In genomic region chr17:43033947-43034622, GRCh38 we compare ENCODE assay signal across 15 cellular contexts. TPM values are rescaled to one million over a fixed set of nuclear protein-coding genes. Genes with fewer than 3 reads are reported as not detected.
DNase-seq lines count a peak whose midpoint lies in the region; ATAC-seq, FAIRE-seq and TF ChIP-seq lines count a peak whose summit lies in the region.
"Had no signal": no experiment of that assay in that cellular context is flagged by ENCODE, and none has a peak within 500 bp of the region (broad histone marks: within the 10 kb centered on the region; RNA-seq: fewer than 3 reads in every experiment).

No MANE protein-coding gene starts in this region.

- BruUV-seq in IMR-90 (replicated peaks; lab: Mats Ljungman, UMichigan) (no TSS peak), K562 (replicated peaks; lab: Mats Ljungman, UMichigan) (no TSS peak)

- no peak overlapping the region for H2BK20ac ChIP-seq in IMR-90 (ENCODE audit: low read depth, low read length)

- H4K5ac ChIP-seq in IMR-90 (ENCODE audit: low read depth, low read length): no peak overlapping the region

- in situ Hi-C loops in IMR-90 (cut with MboI; ENCODE audit: low sequenced_read_pairs): no loop called here
- in situ Hi-C loops in K562 (cut with MboI): no loop called here

- H3K4me2 ChIP-seq in IMR-90 (ENCODE audit: low read depth, low read length): no peak overlapping the region
- H3K4me2 ChIP-seq in K562 (ENCODE audit: insufficient read depth, low read length): no peak overlapping the region

- H3K4ac ChIP-seq in IMR-90 (ENCODE audit: low read depth, low read length): no peak overlapping the region

- H2AK9ac ChIP-seq in IMR-90 (replicated peaks; ENCODE audit: low read depth, low read length, poor library complexity): no peak overlapping the region

- H3K9me1 ChIP-seq in IMR-90 (ENCODE audit: insufficient read depth, low read length) (no peaks in the 10 kb centered on the region; the same call in 1 of the 2 replicates), K562 (ENCODE audit: control insufficient read depth, insufficient read depth, low read length) (no peaks in the 10 kb centered on the region)

- H3K79me1 ChIP-seq in IMR-90 (ENCODE audit: low read depth in 1 of 2, low read length in 2 of 2): no peaks in the 10 kb centered on the region

- TF ChIP-seq RAD21 in IMR-90 (IDR thresholded peaks at IDR 0.05; ENCODE audit: low read length) (no peak), K562 (CRISPR knock-in tag; conservative IDR thresholded peaks at IDR 0.05 in 1 of 2, IDR thresholded peaks at IDR 0.05 in 1 of 2) (no peak)

- H3K36me3 ChIP-seq in BE2C (no peaks in the 10 kb centered on the region; the same call in 1 of the 2 replicates), IMR-90 (ENCODE audit: control insufficient read depth, insufficient read depth, low read length) (no peaks in the 10 kb centered on the region), K562 (ENCODE audit: control insufficient read depth, insufficient read depth, low read length) (no peaks in the 10 kb centered on the region), psoas muscle (ENCODE audit: insufficient read depth in 1 of 2, low read depth in 1 of 2) (no peaks in the 10 kb centered on the region)
- H3K36me3 ChIP-seq: colonic mucosa, vagina had no signal

- no peak for ATAC-seq in IMR-90 (ENCODE audit: low read depth)
- no peak; the same call in 2 of the 3 replicates for ATAC-seq in K562
- no peak for ATAC-seq in GM21619 (IDR thresholded peaks at IDR 0.05; ENCODE audit: unreplicated experiment)
- no peak for ATAC-seq in psoas muscle
- no peak for ATAC-seq in GM19397 (IDR thresholded peaks at IDR 0.05; ENCODE audit: unreplicated experiment)
- ATAC-seq: activated CD8-positive, alpha-beta T cell treated with anti-CD3 and anti-CD28 coated beads, Interleukin-2, amount 10 ng/mL, durations not matched to agents 7 days and 5 days had no signal

- no peaks in the 10 kb centered on the region for H3K9me3 ChIP-seq in BE2C
- no peaks in the 10 kb centered on the region for H3K9me3 ChIP-seq in IMR-90 (ENCODE audit: control insufficient read depth, insufficient read depth, low read length)
- H3K9me3 ChIP-seq in K562 (replicated peaks; ENCODE audit: control insufficient read depth, insufficient read depth, low read depth, low read length): no peaks in the 10 kb centered on the region
- H3K9me3 ChIP-seq in psoas muscle: no peaks in the 10 kb centered on the region
- H3K9me3 ChIP-seq: colonic mucosa, vagina had no signal

- H3K4me3 ChIP-seq in BE2C (ENCODE audit: low read depth, low read length) (peak overlapping the region; percentile 21; the same call in 1 of the 2 replicates), IMR-90 (ENCODE audit: insufficient read depth, low read depth, low read length) (no peak overlapping the region), K562 (no peak overlapping the region), psoas muscle (no peak overlapping the region)
- H3K4me3 ChIP-seq: colonic mucosa, vagina had no signal

- H2AFZ ChIP-seq in IMR-90 (replicated peaks; ENCODE audit: low read length, poor library complexity): peak overlapping the region; percentile 67
- no peak overlapping the region for H2AFZ ChIP-seq in K562 (ENCODE audit: low read depth, low read length)

- H3K18ac ChIP-seq in IMR-90 (ENCODE audit: low read depth, low read length): no peak overlapping the region

- H3K27me3 ChIP-seq in BE2C (no peaks in the 10 kb centered on the region), IMR-90 (ENCODE audit: control insufficient read depth, insufficient read depth, low read length) (no peaks in the 10 kb centered on the region), K562 (ENCODE audit: control insufficient read depth in 2 of 2, insufficient read depth in 2 of 2, low read length in 2 of 2) (no peaks in the 10 kb centered on the region), psoas muscle (ENCODE audit: insufficient read depth in 3 of 3, low read length in 2 of 3) (no peaks in the 10 kb centered on the region)
- H3K27me3 ChIP-seq: colonic mucosa, vagina had no signal

- no peak overlapping the region for H3K14ac ChIP-seq in IMR-90 (replicated peaks; ENCODE audit: low read depth, low read length)

- no peak for FAIRE-seq in K562 (lab: Jason Lieb, UNC)
- FAIRE-seq in GM12892 (lab: Jason Lieb, UNC): no peak
- FAIRE-seq: H54, keratinocyte had no signal

- H2BK15ac ChIP-seq in IMR-90 (ENCODE audit: low read depth, low read length): no peak overlapping the region

- intact Hi-C loops in IMR-90 (cut with micrococcal nuclease) (no loop called here), K562 (cut with micrococcal nuclease) (no loop called here), psoas muscle (cut with DNase I) (no loop called here)

- H3K23ac ChIP-seq in IMR-90 (ENCODE audit: low read depth, low read length): no peak overlapping the region

- H3K56ac ChIP-seq in IMR-90 (ENCODE audit: extremely low read depth, insufficient read depth, low read length): no peak overlapping the region

- TF ChIP-seq CTCF in BE2C (IDR thresholded peaks at IDR 0.05; ENCODE audit: low read depth, low read length) (no peak), IMR-90 (conservative IDR thresholded peaks at IDR 0.05; ENCODE audit: low read depth, low read length) (no peak), K562 (IDR thresholded peaks at IDR 0.05 in 2 of 3, conservative IDR thresholded peaks at IDR 0.05 in 1 of 3; ENCODE audit: insufficient read depth in 2 of 3, low read depth in 1 of 3, low read length in 3 of 3) (no peak), psoas muscle (IDR thresholded peaks at IDR 0.05) (no peak)

- H3K9ac ChIP-seq in IMR-90 (ENCODE audit: low read depth, low read length) (no peak overlapping the region), K562 (ENCODE audit: insufficient read depth in 1 of 2, low read depth in 2 of 2, low read length in 2 of 2) (peak overlapping the region in 1 of 2 experiments; percentile 53; a peak in 1 of 4 replicates)

- H2AK5ac ChIP-seq in IMR-90 (ENCODE audit: low read depth, low read length): no peak overlapping the region

- H3K4me1 ChIP-seq in BE2C: peaks cover 20% of the 10 kb centered on the region
- peaks cover 6% of the 10 kb centered on the region; the same call in 1 of the 2 replicates for H3K4me1 ChIP-seq in IMR-90 (ENCODE audit: control insufficient read depth, insufficient read depth, low read length)
- peaks cover 5 to 13% of the 10 kb centered on the region in 2 experiments; a peak in 4 of 5 replicates for H3K4me1 ChIP-seq in K562 (replicated peaks in 1 of 2; ENCODE audit: control insufficient read depth in 2 of 2, insufficient read depth in 2 of 2, low read length in 2 of 2)
- peaks cover 4% of the 10 kb centered on the region for H3K4me1 ChIP-seq in psoas muscle
- H3K4me1 ChIP-seq: colonic mucosa, vagina had no signal

- no peak overlapping the region for H2BK5ac ChIP-seq in IMR-90 (ENCODE audit: low read depth, low read length, poor library complexity, severe bottlenecking)

- POLR2A ChIA-PET in IMR-90 (lab: Charles Lee; ENCODE audit: unreplicated experiment) (no interaction called here), K562 (lab: Yijun Ruan, JAX) (interaction anchor here (0.6 to 1.9 kb wide), 5 partner anchors 10 to 282 kb away, joined by 3 to 7 read pairs (median 3); partner anchors contain the start of gene RND2)

- H4K8ac ChIP-seq in IMR-90 (ENCODE audit: low read depth in 2 of 2, low read length in 2 of 2): no peak overlapping the region

- H4K20me1 ChIP-seq in IMR-90 (ENCODE audit: insufficient read depth, low read length): no peaks in the 10 kb centered on the region
- H4K20me1 ChIP-seq in K562 (replicated peaks; ENCODE audit: control insufficient read depth, insufficient read depth, low read length): no peaks in the 10 kb centered on the region

- no peaks in the 10 kb centered on the region for H3K79me2 ChIP-seq in K562 (ENCODE audit: control insufficient read depth, insufficient read depth, low read length)

- DNase-seq in BE2C (no peak), IMR-90 (no peak), K562 (ENCODE audit: extremely low read depth in 1 of 4, low spot score in 3 of 4) (no peak), midbrain (lab: John Stamatoyannopoulos, UW) (peak; percentile 30), psoas muscle (no peak), GM12892 (ENCODE audit: insufficient read length) (no peak)
- DNase-seq: activated CD8-positive, alpha-beta T cell treated with anti-CD3 and anti-CD28 coated beads, Interleukin-2, amount 10 ng/mL, durations not matched to agents 7 days and 5 days; activated naive CD4-positive, alpha-beta T cell treated with anti-CD3 and anti-CD28 coated beads, Interleukin-2, amount 50 U/mL, for 16 hours; colonic mucosa; occipital lobe had no signal

- no peak overlapping the region for H2BK120ac ChIP-seq in IMR-90 (ENCODE audit: low read depth, low read length)

- TF ChIP-seq EP300 in K562 (IDR thresholded peaks at IDR 0.05; ENCODE audit: low read length): no peak

- H3K27ac ChIP-seq in IMR-90 (ENCODE audit: insufficient read depth, low read length): no peak overlapping the region
- no peak overlapping the region for H3K27ac ChIP-seq in K562 (ENCODE audit: extremely low read depth, low read depth, low read length)
- H3K27ac ChIP-seq in psoas muscle: no peak overlapping the region
- H3K27ac ChIP-seq: colonic mucosa, vagina had no signal

- no peak overlapping the region for H4K91ac ChIP-seq in IMR-90 (ENCODE audit: insufficient read depth, low read depth, low read length)

- TF ChIP-seq POLR2A in IMR-90 (IDR thresholded peaks at IDR 0.05; ENCODE audit: low read depth, low read length) (no peak), K562 (conservative IDR thresholded peaks at IDR 0.05) (no peak), GM12892 (IDR thresholded peaks at IDR 0.05; ENCODE audit: low read depth, low read length) (no peak)

- dilution Hi-C loops in IMR-90 (cut with HindIII; ENCODE audit: low sequenced_read_pairs, unreplicated experiment): no loop called here

- CTCF ChIA-PET in IMR-90 (lab: Yijun Ruan, JAX) (no interaction called here), K562 (lab: Yijun Ruan, JAX; ENCODE audit: low intra/inter-chr PET ratio) (no interaction called here)

- WGBS in IMR-90 (ENCODE audit: extremely low coverage in 2 of 2, insufficient read length in 1 of 2), 2 experiments: no CpG with 5 or more reads among the region's 9 CpGs
- WGBS in K562 (ENCODE audit: insufficient coverage, low coverage, missing lambda C conversion rate): 40% methylated on average over 9 of the region's 9 CpGs
- 46 to 54% (median 46%) methylated on average over 9 of the region's 9 CpGs for WGBS in psoas muscle, 3 donors

RNA-seq across cellular contexts. Expression of gene RND2, which starts 9.1 kb away (rescaled TPM):
- polyA plus RNA-seq in BE2C (2012; ENCODE audit: insufficient read depth, insufficient read length, low read depth): 7.4 TPM
- total RNA-seq in IMR-90 (2012; rRNA removed) (1.1 TPM in 2 replicates), K562 (2014; rRNA removed) (0.68 and 1.3 TPM in 2 replicates), K562 (2014; rRNA removed; fragmentation: Illumina TruSeq; extraction: Trizol) (0.98 and 0.99 TPM in 2 replicates), K562 (2015; rRNA removed; fragmentation: Illumina TruSeq; extraction: Trizol) (1.4 TPM in 2 replicates), K562 (2021) (1.8 TPM in 2 replicates), psoas muscle (under 1 TPM; 0.04 to 0.22 (median 0.16) TPM)
- polyA plus RNA-seq in IMR-90 (2012; rRNA removed) (1.8 and 1.9 TPM in 2 replicates), K562 (2011; rRNA removed) (1.4 and 1.9 TPM in 2 replicates), K562 (2014; fragmentation: Illumina TruSeq; extraction: Trizol) (1.3 TPM in 2 replicates), K562 (2014; fragmentation: Nextera tagmentation; extraction: Ambion mirVana) (under 1 TPM; 0.15 to 0.39 TPM), K562 (2014; rRNA removed) (0.77 and 1.8 TPM in 2 replicates), psoas muscle (under 1 TPM; 0.04 to 0.09 (median 0.04) TPM)
- polyA plus RNA-seq in IMR-90 (2012; cell fraction: cytosol; rRNA removed): 2.1 and 2.5 TPM in 2 replicates
- 0.89 and 1.0 TPM in 2 replicates for polyA plus RNA-seq in IMR-90 (2012; cell fraction: nucleus; rRNA removed; ENCODE audit: low replicate concordance)
- total RNA-seq in K562 (2011; cell fraction: chromatin; rRNA removed; ENCODE audit: low replicate concordance): 0.55 and 1.2 TPM in 2 replicates
- 0.53 and 0.83 TPM in 2 replicates for total RNA-seq in K562 (2011; cell fraction: nucleolus; rRNA removed)
- 0.88 and 1.5 TPM in 2 replicates for total RNA-seq in K562 (2011; cell fraction: nucleoplasm; rRNA removed)
- polyA plus RNA-seq in K562 (2011; cell fraction: cytosol; rRNA removed): 1.7 and 2.9 TPM in 2 replicates
- 1.1 and 1.3 TPM in 2 replicates for polyA plus RNA-seq in K562 (2011; cell fraction: nucleus; rRNA removed)
- polyA plus RNA-seq in K562 (2012): 1.4 and 2.6 TPM in 2 replicates
- polyA minus RNA-seq in K562 (2011; rRNA and poly(A)+ RNA removed): 1.1 and 1.8 TPM in 2 replicates
- 0.48 and 0.64 TPM in 2 replicates for polyA minus RNA-seq in K562 (2011; cell fraction: cytosol; rRNA and poly(A)+ RNA removed)
- polyA minus RNA-seq in K562 (2011; cell fraction: nucleus; rRNA and poly(A)+ RNA removed): 0.11 and 0.13 TPM in 2 replicates
- 0.11 TPM for polyA plus RNA-seq in GM12892 (2012; ENCODE audit: missing spikeins)
- total RNA-seq: activated CD8-positive, alpha-beta T cell treated with anti-CD3 and anti-CD28 coated beads, Interleukin-2, amount 10 ng/mL, durations not matched to agents 7 days and 5 days had no signal

RNA-seq across cellular contexts. Expression of gene VAT1, which starts 11.9 kb away (rescaled TPM):
- polyA plus RNA-seq in BE2C (2012; ENCODE audit: insufficient read depth, insufficient read length, low read depth): 769 TPM
- total RNA-seq in IMR-90 (2012; rRNA removed) (81.1 and 101 TPM in 2 replicates), K562 (2014; rRNA removed) (72.5 and 96.7 TPM in 2 replicates), K562 (2014; rRNA removed; fragmentation: Illumina TruSeq; extraction: Trizol) (58.6 and 60.6 TPM in 2 replicates), K562 (2015; rRNA removed; fragmentation: Illumina TruSeq; extraction: Trizol) (94.7 and 97.8 TPM in 2 replicates), K562 (2021) (141 and 153 TPM in 2 replicates), psoas muscle (10 to 100 TPM; 20.0 to 50.6 (median 34.1) TPM)
- polyA plus RNA-seq in IMR-90 (2012; rRNA removed) (97.3 and 108 TPM in 2 replicates), K562 (2011; rRNA removed) (46.3 and 61.6 TPM in 2 replicates), K562 (2014; fragmentation: Illumina TruSeq; extraction: Trizol) (108 and 109 TPM in 2 replicates), K562 (2014; fragmentation: Nextera tagmentation; extraction: Ambion mirVana) (10 to 100 TPM; 29.4 to 46.0 TPM), K562 (2014; rRNA removed) (62.2 and 66.7 TPM in 2 replicates), psoas muscle (10 to 100 TPM; 19.2 to 20.2 (median 19.7) TPM)
- polyA plus RNA-seq in IMR-90 (2012; cell fraction: cytosol; rRNA removed): 71.0 and 147 TPM in 2 replicates
- polyA plus RNA-seq in IMR-90 (2012; cell fraction: nucleus; rRNA removed; ENCODE audit: low replicate concordance): 52.1 and 70.3 TPM in 2 replicates
- total RNA-seq in K562 (2011; cell fraction: chromatin; rRNA removed; ENCODE audit: low replicate concordance): 30.5 and 61.9 TPM in 2 replicates
- total RNA-seq in K562 (2011; cell fraction: nucleolus; rRNA removed): 43.8 and 46.4 TPM in 2 replicates
- 40.5 and 42.9 TPM in 2 replicates for total RNA-seq in K562 (2011; cell fraction: nucleoplasm; rRNA removed)
- polyA plus RNA-seq in K562 (2011; cell fraction: cytosol; rRNA removed): 43.4 and 85.3 TPM in 2 replicates
- 24.4 and 32.6 TPM in 2 replicates for polyA plus RNA-seq in K562 (2011; cell fraction: nucleus; rRNA removed)
- 310 and 384 TPM in 2 replicates for polyA plus RNA-seq in K562 (2012)
- polyA minus RNA-seq in K562 (2011; rRNA and poly(A)+ RNA removed): 83.5 and 143 TPM in 2 replicates
- polyA minus RNA-seq in K562 (2011; cell fraction: cytosol; rRNA and poly(A)+ RNA removed): 71.9 and 78.2 TPM in 2 replicates
- 13.9 and 17.1 TPM in 2 replicates for polyA minus RNA-seq in K562 (2011; cell fraction: nucleus; rRNA and poly(A)+ RNA removed)
- polyA plus RNA-seq in GM12892 (2012; ENCODE audit: missing spikeins): 10.7 TPM

RNA-seq across cellular contexts. Expression of gene IFI35, which starts 27.5 kb away (rescaled TPM):
- 2.2 TPM for polyA plus RNA-seq in BE2C (2012; ENCODE audit: insufficient read depth, insufficient read length, low read depth)
- total RNA-seq in IMR-90 (2012; rRNA removed) (13.1 and 17.0 TPM in 2 replicates), K562 (2014; rRNA removed) (11.7 and 13.9 TPM in 2 replicates), K562 (2014; rRNA removed; fragmentation: Illumina TruSeq; extraction: Trizol) (3.9 and 4.7 TPM in 2 replicates), K562 (2015; rRNA removed; fragmentation: Illumina TruSeq; extraction: Trizol) (8.4 and 9.4 TPM in 2 replicates), K562 (2021) (10.6 TPM in 2 replicates), psoas muscle (1 to 10 TPM; 4.6 to 6.5 (median 6.2) TPM)
- polyA plus RNA-seq in IMR-90 (2012; rRNA removed) (15.0 and 15.8 TPM in 2 replicates), K562 (2011; rRNA removed) (5.3 and 7.5 TPM in 2 replicates), K562 (2014; fragmentation: Illumina TruSeq; extraction: Trizol) (11.3 TPM in 2 replicates), K562 (2014; fragmentation: Nextera tagmentation; extraction: Ambion mirVana) (10 to 100 TPM in 1 of 2 experiments, 1 to 10 TPM in 1; 4.4 to 10.2 TPM), K562 (2014; rRNA removed) (12.0 and 13.1 TPM in 2 replicates), psoas muscle (1 to 10 TPM; 4.2 to 7.8 (median 6.5) TPM)
- 24.0 and 28.4 TPM in 2 replicates for polyA plus RNA-seq in IMR-90 (2012; cell fraction: cytosol; rRNA removed)
- 20.7 and 29.0 TPM in 2 replicates for polyA plus RNA-seq in IMR-90 (2012; cell fraction: nucleus; rRNA removed; ENCODE audit: low replicate concordance)
- total RNA-seq in K562 (2011; cell fraction: chromatin; rRNA removed; ENCODE audit: low replicate concordance): 4.9 and 13.4 TPM in 2 replicates
- total RNA-seq in K562 (2011; cell fraction: nucleolus; rRNA removed): 12.0 and 15.2 TPM in 2 replicates
- 8.1 and 8.3 TPM in 2 replicates for total RNA-seq in K562 (2011; cell fraction: nucleoplasm; rRNA removed)
- 8.4 and 15.8 TPM in 2 replicates for polyA plus RNA-seq in K562 (2011; cell fraction: cytosol; rRNA removed)
- polyA plus RNA-seq in K562 (2011; cell fraction: nucleus; rRNA removed): 8.6 and 12.3 TPM in 2 replicates
- 16.2 and 33.1 TPM in 2 replicates for polyA plus RNA-seq in K562 (2012)
- 2.5 and 4.1 TPM in 2 replicates for polyA minus RNA-seq in K562 (2011; rRNA and poly(A)+ RNA removed)
- polyA minus RNA-seq in K562 (2011; cell fraction: cytosol; rRNA and poly(A)+ RNA removed): 2.3 and 3.0 TPM in 2 replicates
- 3.2 and 3.3 TPM in 2 replicates for polyA minus RNA-seq in K562 (2011; cell fraction: nucleus; rRNA and poly(A)+ RNA removed)
- polyA plus RNA-seq in GM12892 (2012; ENCODE audit: missing spikeins): 64.3 TPM

RNA-seq across cellular contexts. Expression of gene RPL27, which starts 35.9 kb away (rescaled TPM):
- polyA plus RNA-seq in BE2C (2012; ENCODE audit: insufficient read depth, insufficient read length, low read depth): 1,966 TPM
- total RNA-seq in IMR-90 (2012; rRNA removed): 1,595 and 1,663 TPM in 2 replicates
- polyA plus RNA-seq in IMR-90 (2012; rRNA removed): 2,806 and 4,622 TPM in 2 replicates
- polyA plus RNA-seq in IMR-90 (2012; cell fraction: cytosol; rRNA removed): 1,884 and 2,403 TPM in 2 replicates
- 413 and 1,434 TPM in 2 replicates for polyA plus RNA-seq in IMR-90 (2012; cell fraction: nucleus; rRNA removed; ENCODE audit: low replicate concordance)
- 253 and 412 TPM in 2 replicates for total RNA-seq in K562 (2011; cell fraction: chromatin; rRNA removed; ENCODE audit: low replicate concordance)
- total RNA-seq in K562 (2011; cell fraction: nucleolus; rRNA removed): 1,095 and 1,098 TPM in 2 replicates
- 971 and 1,742 TPM in 2 replicates for total RNA-seq in K562 (2011; cell fraction: nucleoplasm; rRNA removed)
- total RNA-seq in K562 (2014; rRNA removed): 2,067 and 2,551 TPM in 2 replicates
- total RNA-seq in K562 (2014; rRNA removed; fragmentation: Illumina TruSeq; extraction: Trizol): 2,142 and 2,848 TPM in 2 replicates
- total RNA-seq in K562 (2015; rRNA removed; fragmentation: Illumina TruSeq; extraction: Trizol): 2,702 and 3,023 TPM in 2 replicates
- 1,539 and 1,728 TPM in 2 replicates for total RNA-seq in K562 (2021)
- polyA plus RNA-seq in K562 (2011; rRNA removed): 5,002 and 6,155 TPM in 2 replicates
- polyA plus RNA-seq in K562 (2011; cell fraction: cytosol; rRNA removed): 2,939 and 4,172 TPM in 2 replicates
- 1,268 and 1,390 TPM in 2 replicates for polyA plus RNA-seq in K562 (2011; cell fraction: nucleus; rRNA removed)
- polyA plus RNA-seq in K562 (2012): 3,200 and 4,932 TPM in 2 replicates
- polyA plus RNA-seq in K562 (2014; fragmentation: Illumina TruSeq; extraction: Trizol): 4,115 and 4,591 TPM in 2 replicates
- polyA plus RNA-seq in K562 (2014; fragmentation: Nextera tagmentation; extraction: Ambion mirVana): 1,000 to 10,000 TPM; 3,710 to 4,120 TPM
- polyA plus RNA-seq in K562 (2014; rRNA removed): 3,174 and 4,926 TPM in 2 replicates
- 945 and 1,386 TPM in 2 replicates for polyA minus RNA-seq in K562 (2011; rRNA and poly(A)+ RNA removed)
- 577 and 776 TPM in 2 replicates for polyA minus RNA-seq in K562 (2011; cell fraction: cytosol; rRNA and poly(A)+ RNA removed)
- polyA minus RNA-seq in K562 (2011; cell fraction: nucleus; rRNA and poly(A)+ RNA removed): 198 and 385 TPM in 2 replicates
- 1,000 to 10,000 TPM in 1 of 4 donors, 100 to 1,000 TPM in 3; 506 to 1,045 (median 824) TPM for total RNA-seq in psoas muscle
- 1,000 to 10,000 TPM; 2,533 to 3,118 (median 2,913) TPM for polyA plus RNA-seq in psoas muscle
- polyA plus RNA-seq in GM12892 (2012; ENCODE audit: missing spikeins): 5,459 TPM

RNA-seq across cellular contexts. Expression of gene RUNDC1, which starts 53.7 kb away (rescaled TPM):
- 19.9 TPM for polyA plus RNA-seq in BE2C (2012; ENCODE audit: insufficient read depth, insufficient read length, low read depth)
- 7.0 and 8.1 TPM in 2 replicates for total RNA-seq in IMR-90 (2012; rRNA removed)
- 7.4 and 7.9 TPM in 2 replicates for polyA plus RNA-seq in IMR-90 (2012; rRNA removed)
- polyA plus RNA-seq in IMR-90 (2012; cell fraction: cytosol; rRNA removed): 6.5 and 6.6 TPM in 2 replicates
- polyA plus RNA-seq in IMR-90 (2012; cell fraction: nucleus; rRNA removed; ENCODE audit: low replicate concordance): 6.6 and 7.1 TPM in 2 replicates
- total RNA-seq in K562 (2011; cell fraction: chromatin; rRNA removed; ENCODE audit: low replicate concordance): 45.7 and 57.8 TPM in 2 replicates
- 36.1 and 40.2 TPM in 2 replicates for total RNA-seq in K562 (2011; cell fraction: nucleolus; rRNA removed)
- total RNA-seq in K562 (2011; cell fraction: nucleoplasm; rRNA removed): 40.8 and 43.7 TPM in 2 replicates
- 9.4 and 12.0 TPM in 2 replicates for total RNA-seq in K562 (2014; rRNA removed)
- 6.3 and 6.6 TPM in 2 replicates for total RNA-seq in K562 (2014; rRNA removed; fragmentation: Illumina TruSeq; extraction: Trizol)
- total RNA-seq in K562 (2015; rRNA removed; fragmentation: Illumina TruSeq; extraction: Trizol): 9.0 and 9.4 TPM in 2 replicates
- total RNA-seq in K562 (2021): 11.1 and 12.5 TPM in 2 replicates
- polyA plus RNA-seq in K562 (2011; rRNA removed): 8.1 and 10.5 TPM in 2 replicates
- 5.6 and 8.2 TPM in 2 replicates for polyA plus RNA-seq in K562 (2011; cell fraction: cytosol; rRNA removed)
- 7.3 and 11.3 TPM in 2 replicates for polyA plus RNA-seq in K562 (2011; cell fraction: nucleus; rRNA removed)
- polyA plus RNA-seq in K562 (2012): 10.6 and 11.1 TPM in 2 replicates
- polyA plus RNA-seq in K562 (2014; fragmentation: Illumina TruSeq; extraction: Trizol): 10.5 and 12.6 TPM in 2 replicates
- 1 to 10 TPM; 3.4 to 3.6 TPM for polyA plus RNA-seq in K562 (2014; fragmentation: Nextera tagmentation; extraction: Ambion mirVana)
- 8.3 and 8.8 TPM in 2 replicates for polyA plus RNA-seq in K562 (2014; rRNA removed)
- polyA minus RNA-seq in K562 (2011; rRNA and poly(A)+ RNA removed): 12.3 and 18.9 TPM in 2 replicates
- polyA minus RNA-seq in K562 (2011; cell fraction: cytosol; rRNA and poly(A)+ RNA removed): 4.2 and 8.2 TPM in 2 replicates
- 5.3 and 8.8 TPM in 2 replicates for polyA minus RNA-seq in K562 (2011; cell fraction: nucleus; rRNA and poly(A)+ RNA removed)
- total RNA-seq in psoas muscle: 10 to 100 TPM in 2 of 4 donors, 1 to 10 TPM in 2; 8.7 to 16.8 (median 12.8) TPM
- polyA plus RNA-seq in psoas muscle: 10 to 100 TPM; 10.4 to 17.8 (median 10.6) TPM
- 10.7 TPM for polyA plus RNA-seq in GM12892 (2012; ENCODE audit: missing spikeins)
